In the genomic region with DNA sequence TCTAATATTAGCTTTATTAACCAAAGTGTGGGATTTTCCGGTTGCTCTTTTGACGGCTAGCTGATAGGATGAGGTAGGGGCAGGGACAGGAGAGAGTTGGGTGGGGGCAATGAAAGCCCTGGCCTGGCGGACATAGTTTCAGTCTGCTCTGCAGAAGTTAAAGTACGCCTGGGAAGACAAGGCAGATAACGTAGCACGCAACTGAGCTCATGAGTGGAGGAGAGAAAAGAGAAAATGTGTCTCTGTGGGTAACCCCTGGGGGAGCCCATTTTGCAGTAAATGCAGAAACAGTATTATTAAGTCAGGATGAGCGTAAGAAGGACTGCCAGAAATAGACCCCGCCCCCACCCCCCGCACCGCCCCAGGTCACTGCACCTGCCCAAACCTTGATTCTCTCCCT, we compare ENCODE assay signal across 13 cellular contexts. TPM values are rescaled to one million over a fixed set of nuclear protein-coding genes. Genes with fewer than 3 reads are reported as not detected.
A peak's percentile ranks its signal among the peaks of the same experiment; 100 is the strongest.
DNase-seq lines count a peak whose midpoint lies in the region; ATAC-seq and TF ChIP-seq lines count a peak whose summit lies in the region.
"Had no signal": no experiment of that assay in that cellular context is flagged by ENCODE, and none has a peak within 500 bp of the region (broad histone marks: within the 10 kb centered on the region; RNA-seq: fewer than 3 reads in every experiment).

No MANE protein-coding gene starts in this region.

- no peak overlapping the region for H2BK15ac ChIP-seq in H9 (ENCODE audit: low read depth, low read length)

- H4K20me1 ChIP-seq in H9 (ENCODE audit: control insufficient read depth, insufficient read depth, insufficient read length) = no peaks in the 10 kb centered on the region

- H4K5ac ChIP-seq in H9 (ENCODE audit: insufficient read length, low read depth, low read length) = no peak overlapping the region

- peaks cover 16 to 42% of the 10 kb centered on the region in 2 donors for H3K4me1 ChIP-seq in breast epithelium
- peaks cover 39 to 81% (median 74%) of the 10 kb centered on the region in 5 donors for H3K4me1 ChIP-seq in subcutaneous abdominal adipose tissue (ENCODE audit: control insufficient read depth in 5 of 5, insufficient read depth in 5 of 5, low read length in 5 of 5)
- peaks cover 2% of the 10 kb centered on the region; the same call in 1 of the 2 replicates for H3K4me1 ChIP-seq in H9 (ENCODE audit: insufficient read depth, low read length)

- H3K27ac Mint-ChIP-seq in mesothelial cell of epicardium (peak overlapping the region; percentile 98), H9 (no peak overlapping the region; a peak in 1 of 7 replicates)
- H3K27ac Mint-ChIP-seq: CD4-positive, alpha-beta T cell; naive B cell had no signal

- ATAC-seq in HG02798 (IDR thresholded peaks at IDR 0.05; ENCODE audit: poor library complexity, unreplicated experiment) = no peak

- H3K18ac ChIP-seq in H9 (ENCODE audit: insufficient read length, low read depth, low read length) = no peak overlapping the region

- H3K4me1 Mint-ChIP-seq in mesothelial cell of epicardium (peaks cover 76% of the 10 kb centered on the region), H9 (peaks cover 13 to 33% of the 10 kb centered on the region in 2 experiments)

- no peak overlapping the region for H4K8ac ChIP-seq in H9 (replicated peaks; ENCODE audit: insufficient read length, low read depth, low read length)

- no peak for TF ChIP-seq CTCF in breast epithelium (IDR thresholded peaks at IDR 0.05)
- TF ChIP-seq CTCF in mesothelial cell of epicardium (IDR thresholded peaks at IDR 0.05; ENCODE audit: unreplicated experiment) = no peak
- TF ChIP-seq CTCF in H9 (conservative IDR thresholded peaks at IDR 0.05) = no peak

- H3K4me3 ChIP-seq in H7 (ENCODE audit: insufficient read depth, low read depth, low read length) = no peak overlapping the region
- peak overlapping the region; percentile 6 to 47 (median 30) for H3K4me3 ChIP-seq in breast epithelium
- H3K4me3 ChIP-seq in subcutaneous abdominal adipose tissue (ENCODE audit: low read depth in 1 of 5, low read length in 5 of 5) = peak overlapping the region in 2 of 5 donors; percentile 20 to 52
- H3K4me3 ChIP-seq: SJSA1 had no signal

- H3K14ac ChIP-seq in H9 (ENCODE audit: insufficient read depth, low read length) = no peak overlapping the region

- no peaks in the 10 kb centered on the region for H3K27me3 ChIP-seq in H7 (ENCODE audit: control insufficient read depth, insufficient read depth, low read length)
- no peaks in the 10 kb centered on the region for H3K27me3 ChIP-seq in breast epithelium
- H3K27me3 ChIP-seq in subcutaneous abdominal adipose tissue (ENCODE audit: control insufficient read depth in 5 of 5, insufficient read depth in 4 of 5, low read length in 5 of 5) = peaks cover 0 to 2% (median 0%) of the 10 kb centered on the region in 5 donors
- no peaks in the 10 kb centered on the region for H3K27me3 ChIP-seq in H9 (ENCODE audit: insufficient read depth, low read length)
- H3K27me3 ChIP-seq: SJSA1 had no signal

- H3K36me3 ChIP-seq in H7 (replicated peaks; ENCODE audit: control insufficient read depth, insufficient read depth, low read length) (no peaks in the 10 kb centered on the region), breast epithelium (no peaks in the 10 kb centered on the region), subcutaneous abdominal adipose tissue (ENCODE audit: control insufficient read depth in 5 of 5, insufficient read depth in 5 of 5, low read length in 5 of 5) (no peaks in the 10 kb centered on the region)
- H3K36me3 ChIP-seq: SJSA1 had no signal

- H4K91ac ChIP-seq in H9 (ENCODE audit: insufficient read length, low read depth, low read length) = no peak overlapping the region

- H2BK120ac ChIP-seq in H9 (ENCODE audit: low read depth, low read length, poor library complexity, severe bottlenecking) = no peak overlapping the region

- no peaks in the 10 kb centered on the region for H3K23me2 ChIP-seq in H9 (ENCODE audit: insufficient read length, low read depth, low read length, poor library complexity, severe bottlenecking)

- no peak overlapping the region for H2AK5ac ChIP-seq in H9 (ENCODE audit: insufficient read length, low read length)

- intact Hi-C loops in breast epithelium (cut with DNase I; ENCODE audit: low total_unique reads) = loop anchor here (10.0 kb wide), 1 partner anchor 74 kb away; no protein-coding TSS in a partner anchor

- H3K4me3 Mint-ChIP-seq in mesothelial cell of epicardium (no peak overlapping the region), H9 (no peak overlapping the region; a peak in 1 of 5 replicates)
- H3K4me3 Mint-ChIP-seq: CD4-positive, alpha-beta T cell; naive B cell had no signal

- DNase-seq in H7 (peak; percentile 44), breast epithelium (ENCODE audit: low spot score in 2 of 2) (no peak), mesothelial cell of epicardium (ENCODE audit: low spot score in 2 of 2, unreplicated experiment in 2 of 2) (no peak), H9 (no peak), superior temporal gyrus (ENCODE audit: extremely low spot score) (no peak), NCI-H2107 (lab: John Stamatoyannopoulos, UW) (no peak)
- DNase-seq: CD4-positive, alpha-beta T cell; GDM1; naive B cell; stimulated activated CD4-positive, alpha-beta T cell treated with anti-CD3 and anti-CD28 coated beads, Interleukin-15, amount 100 ng/mL, for 24 hours had no signal

- H3K36me3 Mint-ChIP-seq in mesothelial cell of epicardium (no peaks in the 10 kb centered on the region), H9 (ENCODE audit: insufficient read depth in 1 of 3, low read depth in 3 of 3) (no peaks in the 10 kb centered on the region)
- H3K36me3 Mint-ChIP-seq: naive B cell had no signal

- no peak overlapping the region for H3T11ph ChIP-seq in H9 (ENCODE audit: low read length)

- peak overlapping the region in 1 of 5 donors; percentile 63 for H3K9ac ChIP-seq in subcutaneous abdominal adipose tissue (ENCODE audit: low read length in 5 of 5)
- H3K9ac ChIP-seq in H9 (ENCODE audit: extremely low read depth, insufficient read length, low read length) = no peak overlapping the region

- no peak overlapping the region for H3K4me2 ChIP-seq in H9 (ENCODE audit: insufficient read depth, insufficient read length, low read length)

- H3K27ac ChIP-seq in breast epithelium = peak overlapping the region; percentile 98
- H3K27ac ChIP-seq in subcutaneous abdominal adipose tissue (ENCODE audit: low read depth, low read length) = peak overlapping the region; percentile 100
- H3K27ac ChIP-seq in H9 (ENCODE audit: insufficient read length, low read depth, low read length) = no peak overlapping the region
- H3K27ac ChIP-seq: SJSA1 had no signal

- H3K9me3 Mint-ChIP-seq in mesothelial cell of epicardium (no peaks in the 10 kb centered on the region), H9 (no peaks in the 10 kb centered on the region)
- H3K9me3 Mint-ChIP-seq: CD4-positive, alpha-beta T cell; naive B cell had no signal

- no peak overlapping the region for H2BK5ac ChIP-seq in H9 (ENCODE audit: insufficient read length, low read length)

- no peaks in the 10 kb centered on the region for H3K9me3 ChIP-seq in breast epithelium
- H3K9me3 ChIP-seq in subcutaneous abdominal adipose tissue (ENCODE audit: control insufficient read depth in 5 of 5, low read length in 5 of 5) = no peaks in the 10 kb centered on the region
- no peaks in the 10 kb centered on the region for H3K9me3 ChIP-seq in H9 (ENCODE audit: control insufficient read depth, low read depth, low read length)
- H3K9me3 ChIP-seq: SJSA1 had no signal

- H2BK20ac ChIP-seq in H9 (ENCODE audit: low read depth, low read length, poor library complexity, severe bottlenecking) = no peak overlapping the region

- H2AFZ ChIP-seq in H9 (ENCODE audit: low read length) = no peak overlapping the region

- H3K56ac ChIP-seq in H9 (ENCODE audit: insufficient read length, low read depth, low read length) = no peak overlapping the region

- no peaks in the 10 kb centered on the region for H3K79me1 ChIP-seq in H9 (ENCODE audit: insufficient read depth, low read depth, low read length, poor library complexity, severe bottlenecking)

- H3K27me3 Mint-ChIP-seq in mesothelial cell of epicardium (ENCODE audit: low read depth) = no peaks in the 10 kb centered on the region
- no peaks in the 10 kb centered on the region; the same call in 1 of the 2 replicates for H3K27me3 Mint-ChIP-seq in H9 (ENCODE audit: low read depth)

- H3K79me2 ChIP-seq in H9 (ENCODE audit: insufficient read depth, low read length) = no peaks in the 10 kb centered on the region

- H2BK12ac ChIP-seq in H9 (ENCODE audit: insufficient read length, low read depth, low read length) = no peak overlapping the region

- TF ChIP-seq POLR2A in breast epithelium (IDR thresholded peaks at IDR 0.05) = no peak

- H3K23ac ChIP-seq in H9 (ENCODE audit: insufficient read length, low read depth, low read length) = no peak overlapping the region

- no CpG with 5 or more reads among the region's 10 CpGs for WGBS in H9 (ENCODE audit: extremely low coverage, insufficient read length, low lambda C conversion rate)

- H3K4ac ChIP-seq in H9 (ENCODE audit: low read depth, low read length) = no peak overlapping the region

RNA-seq across cellular contexts. Expression of gene TARBP1, which starts 51.7 kb away (rescaled TPM):
- total RNA-seq in H7 (2014; rRNA removed; shearing (Covaris generic)) = 28.7 and 57.5 TPM in 2 replicates
- total RNA-seq in breast epithelium (10 to 100 TPM; 12.3 to 39.2 (median 32.1) TPM), mesothelial cell of epicardium (66.0 to 69.8 TPM (median 66.1 TPM) in 3 replicates), H9 (2021) (19.6 and 20.2 TPM in 2 replicates)
